ENCODE assay signal across 8 cellular contexts in the genomic region with DNA sequence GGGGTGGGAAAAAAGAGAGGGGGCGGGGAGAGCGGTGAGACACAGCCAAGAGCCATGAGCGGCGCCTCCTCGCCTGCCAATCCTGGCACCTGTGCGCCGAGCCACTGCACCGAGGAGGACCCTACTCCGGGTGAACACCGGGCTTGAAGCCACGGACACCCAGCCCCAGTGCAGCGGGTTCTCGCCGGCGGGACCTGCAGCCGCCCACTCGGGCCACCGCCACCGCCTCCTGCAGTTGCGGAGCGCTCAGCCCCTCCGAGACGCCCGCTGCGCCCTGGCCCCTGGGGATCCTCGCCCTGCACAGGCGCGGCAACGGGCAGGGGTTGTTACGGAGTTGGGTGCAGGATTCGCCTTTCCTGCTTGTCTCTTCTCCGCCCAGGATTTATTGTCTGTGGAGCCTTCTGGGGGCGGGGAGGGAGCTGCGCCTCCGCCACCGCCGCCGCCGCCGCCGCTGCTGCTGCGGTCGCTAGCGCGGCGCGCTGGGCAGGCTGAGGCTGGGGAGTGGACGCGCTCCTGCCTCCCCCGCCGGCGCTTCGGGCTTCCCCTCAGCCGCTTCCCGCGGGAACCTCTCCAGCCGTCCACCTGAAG. TPM values are rescaled to one million over a fixed set of nuclear protein-coding genes. Genes with fewer than 3 reads are reported as not detected.
DNase-seq lines count a peak whose midpoint lies in the region; ATAC-seq and TF ChIP-seq lines count a peak whose summit lies in the region.

A gene (plus strand): TSS at position 76 of the 588 bp plus-strand sequence. CDS start 718 bp downstream, outside the sequence.

- intact Hi-C loops in esophagus squamous epithelium (cut with DNase I), result no loop called here
- intact Hi-C loops in vagina (cut with DNase I), result no loop called here

- no peak within 1 kb of the TSS for H3K9ac ChIP-seq in muscle layer of colon (ENCODE audit: low read length)

- H3K27me3 ChIP-seq in esophagus squamous epithelium (peaks cover 0 to 54% (median 0%) of the 10 kb centered on the region in 4 donors), muscle layer of colon (ENCODE audit: control insufficient read depth in 1 of 2, insufficient read depth in 2 of 2, low read length in 2 of 2) (peaks cover 13 to 23% of the 10 kb centered on the region in 2 donors), vagina (no peaks in the 10 kb centered on the region)

- POLR2A ChIA-PET in GM10248 (lab: Yijun Ruan, JAX), result no interaction called here

- 1 to 5% methylated on average over 8 to 24 of the region's 57 CpGs for WGBS in esophagus squamous epithelium, 2 donors

- peaks cover 8% of the 10 kb centered on the region for H3K4me1 Mint-ChIP-seq in T-helper 1 cell treated with Interleukin-12 subunit alpha and Interleukin-12 subunit beta and Interleukin-4 antibody, amounts not matched to agents 30 μg/mL and 1 μg/mL, for 36 hours (ENCODE audit: low read depth)
- H3K4me1 Mint-ChIP-seq in activated T-helper 17 cell treated with anti-CD3 and anti-CD28 coated beads, Interleukin-2, amount 50 U/mL, for 72 hours, result no peaks in the 10 kb centered on the region

- peaks cover 49% of the 10 kb centered on the region for H3K27me3 Mint-ChIP-seq in T-helper 1 cell treated with Interleukin-12 subunit alpha and Interleukin-12 subunit beta and Interleukin-4 antibody, amounts not matched to agents 30 μg/mL and 1 μg/mL, for 36 hours (ENCODE audit: low read depth)
- peaks cover 31% of the 10 kb centered on the region for H3K27me3 Mint-ChIP-seq in activated T-helper 17 cell treated with anti-CD3 and anti-CD28 coated beads, Interleukin-2, amount 50 U/mL, for 72 hours

- TF ChIP-seq POLR2A in esophagus squamous epithelium (IDR thresholded peaks at IDR 0.05) (no peak), vagina (IDR thresholded peaks at IDR 0.05) (no peak)

- no peak for ATAC-seq in activated T-helper 17 cell treated with anti-CD3 and anti-CD28 coated beads, Interleukin-2, amount 50 U/mL, for 72 hours (replicated peaks)

- H3K36me3 ChIP-seq in esophagus squamous epithelium, result no peaks in the 10 kb centered on the region
- H3K36me3 ChIP-seq in muscle layer of colon (ENCODE audit: insufficient read depth, low read length), result no peaks in the 10 kb centered on the region
- H3K36me3 ChIP-seq in vagina, result no peaks in the 10 kb centered on the region

- H3K27ac Mint-ChIP-seq in T-helper 1 cell treated with Interleukin-12 subunit alpha and Interleukin-12 subunit beta and Interleukin-4 antibody, amounts not matched to agents 30 μg/mL and 1 μg/mL, for 36 hours, result peak within 1 kb of the TSS; percentile 68
- no peak within 1 kb of the TSS for H3K27ac Mint-ChIP-seq in activated T-helper 17 cell treated with anti-CD3 and anti-CD28 coated beads, Interleukin-2, amount 50 U/mL, for 72 hours

- DNase-seq in GM10248 (ENCODE audit: extremely low spot score) (peak; percentile 15), HK-2 (ENCODE audit: unreplicated experiment) (peak; percentile 34), esophagus squamous epithelium (lab: John Stamatoyannopoulos, UW) (no peak), vagina (ENCODE audit: extremely low spot score in 2 of 2) (no peak), dedifferentiated amniotic fluid mesenchymal stem cell (ENCODE audit: extremely low spot score) (no peak)

- H3K9me3 Mint-ChIP-seq in T-helper 1 cell treated with Interleukin-12 subunit alpha and Interleukin-12 subunit beta and Interleukin-4 antibody, amounts not matched to agents 30 μg/mL and 1 μg/mL, for 36 hours, result no peaks in the 10 kb centered on the region
- peaks cover 4% of the 10 kb centered on the region for H3K9me3 Mint-ChIP-seq in activated T-helper 17 cell treated with anti-CD3 and anti-CD28 coated beads, Interleukin-2, amount 50 U/mL, for 72 hours

- no peaks in the 10 kb centered on the region for H3K36me3 Mint-ChIP-seq in T-helper 1 cell treated with Interleukin-12 subunit alpha and Interleukin-12 subunit beta and Interleukin-4 antibody, amounts not matched to agents 30 μg/mL and 1 μg/mL, for 36 hours (ENCODE audit: low read depth)
- peaks cover 4% of the 10 kb centered on the region for H3K36me3 Mint-ChIP-seq in activated T-helper 17 cell treated with anti-CD3 and anti-CD28 coated beads, Interleukin-2, amount 50 U/mL, for 72 hours (ENCODE audit: low read depth)

- TF ChIP-seq CTCF in GM10248 (IDR thresholded peaks at IDR 0.05; ENCODE audit: control extremely low read depth, extremely low read depth, low read depth, missing control alignments), result no peak
- TF ChIP-seq CTCF in esophagus squamous epithelium (IDR thresholded peaks at IDR 0.05), result no peak
- no peak for TF ChIP-seq CTCF in vagina (IDR thresholded peaks at IDR 0.05)

- peak within 1 kb of the TSS; percentile 44 to 59 (median 50) for H3K4me3 ChIP-seq in esophagus squamous epithelium
- H3K4me3 ChIP-seq in muscle layer of colon (ENCODE audit: low read depth in 1 of 2, low read length in 2 of 2), result peak within 1 kb of the TSS; percentile 49 to 56
- H3K4me3 ChIP-seq in vagina, result peak within 1 kb of the TSS; percentile 44 to 54

- peak within 1 kb of the TSS; percentile 81 for H3K4me3 Mint-ChIP-seq in T-helper 1 cell treated with Interleukin-12 subunit alpha and Interleukin-12 subunit beta and Interleukin-4 antibody, amounts not matched to agents 30 μg/mL and 1 μg/mL, for 36 hours
- no peak within 1 kb of the TSS for H3K4me3 Mint-ChIP-seq in activated T-helper 17 cell treated with anti-CD3 and anti-CD28 coated beads, Interleukin-2, amount 50 U/mL, for 72 hours

- H3K27ac ChIP-seq in esophagus squamous epithelium, result no peak within 1 kb of the TSS
- no peak within 1 kb of the TSS for H3K27ac ChIP-seq in muscle layer of colon (ENCODE audit: low read depth, low read length)
- H3K27ac ChIP-seq in vagina, result no peak within 1 kb of the TSS

- CTCF ChIA-PET in GM10248 (lab: Yijun Ruan, JAX), result no interaction called here

- peaks cover 4 to 35% (median 8%) of the 10 kb centered on the region in 3 donors for H3K4me1 ChIP-seq in esophagus squamous epithelium
- peaks cover 11% of the 10 kb centered on the region for H3K4me1 ChIP-seq in muscle layer of colon (ENCODE audit: insufficient read depth, low read length)
- peaks cover 27% of the 10 kb centered on the region for H3K4me1 ChIP-seq in vagina

- no peaks in the 10 kb centered on the region for H3K9me3 ChIP-seq in esophagus squamous epithelium
- no peaks in the 10 kb centered on the region for H3K9me3 ChIP-seq in muscle layer of colon (ENCODE audit: low read length)
- no peaks in the 10 kb centered on the region for H3K9me3 ChIP-seq in vagina

RNA-seq across cellular contexts. Expression of the gene that starts here (rescaled TPM):
- total RNA-seq in esophagus squamous epithelium (under 1 TPM in 1 of 4 donors, not detected in 3; under 0.01 TPM), vagina (not detected)
- not detected for total RNA-seq in activated T-helper 17 cell treated with anti-CD3 and anti-CD28 coated beads, Interleukin-2, amount 50 U/mL, for 72 hours

Comparison
In these comparisons a context has a peak if more than half of its experiments do, and no peak if none do; other contexts are left out.
1. DNase-seq: peak in GM10248 (single experiment) and HK-2 (single experiment); none in esophagus squamous epithelium (single experiment), vagina (0 of 2) and dedifferentiated amniotic fluid mesenchymal stem cell (single experiment).
2. Peak in every context shown above with its lines, with median percentiles within 50 percentile points of each other: H3K4me3 ChIP-seq.